ENCODE assay signal across 8 cellular contexts in genomic region chr10:110860576-110861241, GRCh38. TPM values are rescaled to one million over a fixed set of nuclear protein-coding genes. Genes with fewer than 3 reads are reported as not detected.
DNase-seq lines count a peak whose midpoint lies in the region; ATAC-seq lines count a peak whose summit lies in the region.

No MANE protein-coding gene starts in this region.

- H3K4me1 Mint-ChIP-seq in immature natural killer cell = peaks cover 86 to 90% of the 10 kb centered on the region in 2 donors

- WGBS in urinary bladder = 79% methylated on average over 7 of the region's 7 CpGs

- H3K27me3 Mint-ChIP-seq in immature natural killer cell (ENCODE audit: low read depth in 3 of 3) = peaks cover 2 to 10% (median 4%) of the 10 kb centered on the region in 3 donors

- peak overlapping the region; percentile 96 to 99 (median 97) for H3K27ac Mint-ChIP-seq in immature natural killer cell

- peak overlapping the region; percentile 30 to 72 (median 51) for H3K4me3 Mint-ChIP-seq in immature natural killer cell

- peak; percentile 45 for ATAC-seq in HG03103 (IDR thresholded peaks at IDR 0.05; ENCODE audit: low read depth, unreplicated experiment)

- H3K9me3 Mint-ChIP-seq in immature natural killer cell = no peaks in the 10 kb centered on the region

- DNase-seq in activated gamma-delta T cell treated with Interleukin-2 at 50 U/mL for 16 hours (peak; percentile 58), activated gamma-delta T cell (lab: John Stamatoyannopoulos, UW) (no peak), immature natural killer cell (peak; percentile 73 to 81 (median 79)), DMS114 treated with DMSO at 0.1 percent for 48 hours (lab: John Stamatoyannopoulos, UW; ENCODE audit: unreplicated experiment) (no peak), middle frontal gyrus (ENCODE audit: extremely low spot score, low spot score) (no peak)
- DNase-seq in activated CD4-positive, alpha-beta T cell treated with anti-CD3 and anti-CD28 coated beads for 48 hours = peak; percentile 37

- peak overlapping the region; percentile 30 for H3K27ac ChIP-seq in urinary bladder (ENCODE audit: low read depth)

- H3K36me3 Mint-ChIP-seq in immature natural killer cell = no peaks in the 10 kb centered on the region

- no peak overlapping the region for H3K4me3 ChIP-seq in urinary bladder (ENCODE audit: low read depth, low read length)

- H3K4me1 ChIP-seq in urinary bladder (ENCODE audit: insufficient read depth) = no peaks in the 10 kb centered on the region

- H3K36me3 ChIP-seq in urinary bladder (ENCODE audit: insufficient read depth) = no peaks in the 10 kb centered on the region

RNA-seq across cellular contexts. Expression of gene PDCD4, which starts 11.0 kb away (rescaled TPM):
- polyA plus RNA-seq in immature natural killer cell = 100 to 1,000 TPM; 212 to 318 (median 231) TPM
- total RNA-seq in urinary bladder = 148 TPM
- polyA plus RNA-seq in urinary bladder = 81.0 TPM

RNA-seq across cellular contexts. Expression of gene BBIP1, which starts 58.3 kb away (rescaled TPM):
- polyA plus RNA-seq in immature natural killer cell = 10 to 100 TPM; 17.0 to 26.8 (median 18.3) TPM
- 57.9 TPM for total RNA-seq in urinary bladder
- 28.7 TPM for polyA plus RNA-seq in urinary bladder

RNA-seq across cellular contexts. Expression of gene SHOC2, which starts 58.7 kb away (rescaled TPM):
- polyA plus RNA-seq in immature natural killer cell (10 to 100 TPM; 52.6 to 68.8 (median 52.8) TPM), urinary bladder (25.7 TPM)
- total RNA-seq in urinary bladder = 109 TPM

Comparison
In these comparisons a context has a peak if more than half of its experiments do, and no peak if none do; other contexts are left out.
1. DNase-seq: peak in activated gamma-delta T cell treated with Interleukin-2 at 50 U/mL for 16 hours (single experiment), activated CD4-positive, alpha-beta T cell treated with anti-CD3 and anti-CD28 coated beads for 48 hours (single experiment) and immature natural killer cell (3 of 3); none in activated gamma-delta T cell (single experiment), DMS114 treated with DMSO at 0.1 percent for 48 hours (single experiment) and middle frontal gyrus (single experiment).